8 cellular contexts compared by ENCODE assay signal in genomic region chr18:21134895-21135294, GRCh38.
DNase-seq lines count a peak whose midpoint lies in the region; ATAC-seq and TF ChIP-seq lines count a peak whose summit lies in the region.

No MANE protein-coding gene starts in this region.

- H3K9me3 Mint-ChIP-seq in effector memory CD8-positive, alpha-beta T cell: no peaks in the 10 kb centered on the region
- peaks cover 26% of the 10 kb centered on the region for H3K9me3 Mint-ChIP-seq in nephron progenitor cell

- H3K4me1 Mint-ChIP-seq in effector memory CD8-positive, alpha-beta T cell (ENCODE audit: low read depth in 2 of 2): peaks cover 0 to 2% of the 10 kb centered on the region in 2 donors
- no peaks in the 10 kb centered on the region for H3K4me1 Mint-ChIP-seq in nephron progenitor cell

- no peaks in the 10 kb centered on the region for H3K36me3 Mint-ChIP-seq in effector memory CD8-positive, alpha-beta T cell (ENCODE audit: insufficient read depth)
- H3K36me3 Mint-ChIP-seq in nephron progenitor cell (ENCODE audit: low read depth): peaks cover 9% of the 10 kb centered on the region

- no peak overlapping the region for H3K27ac ChIP-seq in caudate nucleus (ENCODE audit: low read depth, low read length)

- no peak overlapping the region for H3K27ac Mint-ChIP-seq in effector memory CD8-positive, alpha-beta T cell
- H3K27ac Mint-ChIP-seq in nephron progenitor cell: no peak overlapping the region

- TF ChIP-seq CTCF in retinal pigment epithelial cell (conservative IDR thresholded peaks at IDR 0.05; ENCODE audit: low read depth, low read length): peak; percentile 47
- TF ChIP-seq CTCF in nephron progenitor cell (IDR thresholded peaks at IDR 0.05): no peak

- peak; percentile 14 for DNase-seq in activated T-cell treated with anti-CD3 and anti-CD28 coated beads for 4 hours
- DNase-seq in activated T-cell treated with anti-CD3 and anti-CD28 coated beads, Interleukin-2, amount 50 U/mL, for 1 hour: no peak
- peak; percentile 67 for DNase-seq in NOMO-1 treated with dmso at 0.1 percent for 144 hours (lab: John Stamatoyannopoulos, UW; ENCODE audit: unreplicated experiment)
- peak; percentile 17 to 29 (median 29) for DNase-seq in effector memory CD8-positive, alpha-beta T cell
- DNase-seq in retinal pigment epithelial cell (ENCODE audit: low read depth): no peak
- DNase-seq in nephron progenitor cell: no peak
- DNase-seq in caudate nucleus (lab: John Stamatoyannopoulos, UW): no peak
- DNase-seq in KG1 (lab: John Stamatoyannopoulos, UW): no peak

- peaks cover 0 to 7% of the 10 kb centered on the region in 2 donors for H3K27me3 Mint-ChIP-seq in effector memory CD8-positive, alpha-beta T cell
- peaks cover 6% of the 10 kb centered on the region for H3K27me3 Mint-ChIP-seq in nephron progenitor cell (ENCODE audit: low read depth, poor library complexity)

- H3K4me3 Mint-ChIP-seq in effector memory CD8-positive, alpha-beta T cell: no peak overlapping the region
- H3K4me3 Mint-ChIP-seq in nephron progenitor cell: no peak overlapping the region

- ATAC-seq in effector memory CD8-positive, alpha-beta T cell (replicated peaks): peak; percentile 58

- no peak overlapping the region for H3K4me3 ChIP-seq in retinal pigment epithelial cell (ENCODE audit: low read length)

Comparison
In these comparisons a context has a peak if more than half of its experiments do, and no peak if none do; other contexts are left out.
1. DNase-seq: peak in activated T-cell treated with anti-CD3 and anti-CD28 coated beads for 4 hours (single experiment), NOMO-1 treated with dmso at 0.1 percent for 144 hours (single experiment) and effector memory CD8-positive, alpha-beta T cell (3 of 3); none in activated T-cell treated with anti-CD3 and anti-CD28 coated beads, Interleukin-2, amount 50 U/mL, for 1 hour (single experiment), retinal pigment epithelial cell (single experiment), nephron progenitor cell (single experiment), caudate nucleus (0 of 61) and KG1 (single experiment).